12 cellular contexts compared by ENCODE assay signal in genomic region chr7:157427811-157428553, GRCh38.
"Had no signal": no experiment of that assay in that cellular context is flagged by ENCODE, and none has a peak within 500 bp of the region (broad histone marks: within the 10 kb centered on the region; RNA-seq: fewer than 3 reads in every experiment).

No MANE protein-coding gene starts in this region.

- H3K36me3 ChIP-seq: breast epithelium, uterus had no signal

- H3K27me3 Mint-ChIP-seq: activated CD4-positive, alpha-beta memory T cell treated with anti-CD3 and anti-CD28 coated beads for 36 hours; T-helper 17 cell had no signal

- H3K4me3 Mint-ChIP-seq: activated CD4-positive, alpha-beta memory T cell treated with anti-CD3 and anti-CD28 coated beads for 36 hours; memory B cell; nephron; T-helper 17 cell had no signal

- H3K4me1 ChIP-seq: breast epithelium, uterus had no signal

- H3K9me3 ChIP-seq: breast epithelium, uterus had no signal

- H3K36me3 Mint-ChIP-seq: activated CD4-positive, alpha-beta memory T cell treated with anti-CD3 and anti-CD28 coated beads for 36 hours; activated naive CD4-positive, alpha-beta T cell treated with anti-CD3 and anti-CD28 coated beads, Interleukin-2, amount 50 U/mL, for 72 hours had no signal

- ATAC-seq: activated CD4-positive, CD25-positive, alpha-beta regulatory T cell treated with anti-CD3 and anti-CD28 coated beads, Interleukin-2, amount 50 U/mL, for 24 hours; T-helper 17 cell had no signal

- H3K27ac ChIP-seq: breast epithelium, dorsolateral prefrontal cortex, uterus had no signal

- H3K9me3 Mint-ChIP-seq: activated CD4-positive, alpha-beta memory T cell treated with anti-CD3 and anti-CD28 coated beads for 36 hours; activated naive CD4-positive, alpha-beta T cell treated with anti-CD3 and anti-CD28 coated beads, Interleukin-2, amount 50 U/mL, for 72 hours; memory B cell; nephron had no signal

- DNase-seq: anterior cingulate cortex; stimulated activated CD4-positive, alpha-beta T cell treated with anti-CD3 and anti-CD28 coated beads, Interleukin-15, amount 100 ng/mL, for 24 hours; stimulated activated CD4-positive, alpha-beta T cell treated with anti-CD3 and anti-CD28 coated beads, Interleukin-4, amount 100 ng/mL, for 24 hours; T-helper 17 cell; uterus had no signal

- H3K27ac Mint-ChIP-seq: activated CD4-positive, alpha-beta memory T cell treated with anti-CD3 and anti-CD28 coated beads for 36 hours; activated naive CD4-positive, alpha-beta T cell treated with anti-CD3 and anti-CD28 coated beads, Interleukin-2, amount 50 U/mL, for 72 hours; memory B cell; nephron; T-helper 17 cell had no signal

- H3K27me3 ChIP-seq: breast epithelium, dorsolateral prefrontal cortex, uterus had no signal

- H3K4me3 ChIP-seq: breast epithelium, dorsolateral prefrontal cortex, uterus had no signal
